Comparison of ENCODE assay signal across 14 cellular contexts in the genomic region with DNA sequence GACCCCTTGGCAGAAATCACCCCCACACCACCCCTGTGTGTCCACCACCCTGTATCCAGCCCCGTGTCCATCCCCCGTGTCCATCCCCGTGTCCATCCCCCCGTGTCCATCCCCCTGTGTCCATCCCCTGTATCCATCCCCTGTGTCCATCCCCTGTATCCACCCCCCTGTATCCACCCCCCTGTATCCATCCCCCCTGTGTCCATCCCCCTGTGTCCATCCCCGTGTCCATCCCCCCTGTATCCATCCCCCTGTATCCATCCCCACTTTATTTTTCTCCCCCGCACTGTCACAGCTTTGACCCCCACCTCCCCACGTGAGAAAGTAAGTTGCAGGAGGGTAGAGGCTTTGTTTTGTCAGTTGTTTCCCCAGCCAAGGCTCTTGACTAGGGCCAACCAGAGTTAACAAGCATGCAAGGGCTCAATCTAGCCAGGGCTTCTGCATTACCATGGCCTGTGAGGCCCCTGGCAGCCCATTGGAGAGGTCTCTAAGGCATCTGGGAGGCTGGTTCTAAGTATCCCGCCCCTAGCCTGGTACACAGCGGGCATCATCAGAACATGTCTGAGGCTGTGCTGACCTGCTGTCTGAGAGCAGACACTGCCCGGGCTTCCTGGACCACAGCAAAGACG. TPM values are rescaled to one million over a fixed set of nuclear protein-coding genes. Genes with fewer than 3 reads are reported as not detected.
DNase-seq lines count a peak whose midpoint lies in the region; ATAC-seq and TF ChIP-seq lines count a peak whose summit lies in the region.
"Had no signal": no experiment of that assay in that cellular context is flagged by ENCODE, and none has a peak within 500 bp of the region (broad histone marks: within the 10 kb centered on the region; RNA-seq: fewer than 3 reads in every experiment).

No MANE protein-coding gene starts in this region.

- no peak overlapping the region for H3K27ac ChIP-seq in RWPE1
- no peak overlapping the region for H3K27ac ChIP-seq in foreskin keratinocyte
- H3K27ac ChIP-seq: KMS-11, uterus had no signal

- peaks cover 2% of the 10 kb centered on the region for H3K27me3 Mint-ChIP-seq in nephron progenitor cell (ENCODE audit: low read depth, poor library complexity)

- no peaks in the 10 kb centered on the region for H3K27me3 ChIP-seq in foreskin keratinocyte
- H3K27me3 ChIP-seq: uterus had no signal

- POLR2A ChIA-PET in RWPE1 (lab: Yijun Ruan, JAX; ENCODE audit: low non-redundant PET): no interaction called here

- TF ChIP-seq CTCF in GM12865 (IDR thresholded peaks at IDR 0.05; ENCODE audit: insufficient read depth, low read depth, low read length, missing control alignments) (no peak), RWPE1 (conservative IDR thresholded peaks at IDR 0.05; ENCODE audit: low read depth) (no peak), foreskin keratinocyte (conservative IDR thresholded peaks at IDR 0.05) (no peak), nephron progenitor cell (IDR thresholded peaks at IDR 0.05) (no peak)

- H3K36me3 Mint-ChIP-seq in nephron progenitor cell (ENCODE audit: low read depth): no peaks in the 10 kb centered on the region

- no peak overlapping the region for H3K4me3 ChIP-seq in GM12865 (ENCODE audit: low read depth, low read length)
- H3K4me3 ChIP-seq: uterus had no signal

- in situ Hi-C loops in ACHN (cut with HindIII; ENCODE audit: low pct_ligation_motif_present, low pct_unique_long_range_greater_than_20kb, low sequenced_read_pairs): no loop called here

- no peak overlapping the region for H3K27ac Mint-ChIP-seq in nephron progenitor cell
- H3K27ac Mint-ChIP-seq: activated T-helper 2 cell treated with anti-CD3 and anti-CD28 coated beads, Interferon-gamma antibody, Interleukin-2, Interleukin-4, amounts not matched to agents 10 μg/mL and 5 μg/mL and 100 μg/mL, durations not matched to agents 14 hours and 24 hours and 36 hours; endodermal cell had no signal

- CTCF ChIA-PET in RWPE1 (lab: Yijun Ruan, JAX): no interaction called here

- no peak overlapping the region for H3K4me3 Mint-ChIP-seq in nephron progenitor cell
- H3K4me3 Mint-ChIP-seq: endodermal cell, neural crest cell had no signal

- H3K9me3 Mint-ChIP-seq in nephron progenitor cell: no peaks in the 10 kb centered on the region
- H3K9me3 Mint-ChIP-seq: activated T-helper 2 cell treated with anti-CD3 and anti-CD28 coated beads, Interferon-gamma antibody, Interleukin-2, Interleukin-4, amounts not matched to agents 10 μg/mL and 5 μg/mL and 100 μg/mL, durations not matched to agents 14 hours and 24 hours and 36 hours; neural crest cell had no signal

- peak; percentile 68 for ATAC-seq in foreskin keratinocyte

- peak; percentile 85 for DNase-seq in AG20443 (ENCODE audit: low spot score)
- peak; percentile 51 for DNase-seq in GM12865 (ENCODE audit: low read depth)
- DNase-seq in RWPE1 (ENCODE audit: low spot score): peak; percentile 78
- peak in 1 of 2 donors; percentile 37 for DNase-seq in foreskin keratinocyte
- DNase-seq in activated T-cell treated with anti-CD3 and anti-CD28 coated beads, Interleukin-2, amount 50 U/mL, for 1 hour: no peak
- DNase-seq in nephron progenitor cell: no peak
- no peak for DNase-seq in activated CD8-positive, alpha-beta memory T cell treated with anti-CD3 and anti-CD28 coated beads, Interleukin-2, amount 50 U/mL, for 48 hours
- DNase-seq in ACHN: no peak
- DNase-seq: endodermal cell; stimulated activated CD4-positive, alpha-beta T cell treated with anti-CD3 and anti-CD28 coated beads, Interleukin-4, amount 100 ng/mL, for 1 hour; uterus had no signal

- peaks cover 55% of the 10 kb centered on the region for H3K4me1 Mint-ChIP-seq in nephron progenitor cell

- no peaks in the 10 kb centered on the region for H3K4me1 ChIP-seq in foreskin keratinocyte
- H3K4me1 ChIP-seq: uterus had no signal

RNA-seq across cellular contexts. Expression of gene SIRPA, which starts 18.1 kb away (rescaled TPM):
- 26.8 and 35.1 TPM in 2 replicates for total RNA-seq in foreskin keratinocyte
- polyA plus RNA-seq in foreskin keratinocyte: 24.1 and 28.7 TPM in 2 replicates
- total RNA-seq: activated T-helper 2 cell treated with anti-CD3 and anti-CD28 coated beads, Interferon-gamma antibody, Interleukin-2, Interleukin-4, amounts not matched to agents 10 μg/mL and 5 μg/mL and 100 μg/mL, durations not matched to agents 14 hours and 24 hours and 36 hours had no signal

Comparison
In these comparisons a context has a peak if more than half of its experiments do, and no peak if none do; other contexts are left out.
1. DNase-seq: peak in AG20443 (single experiment), GM12865 (single experiment) and RWPE1 (single experiment); none in activated T-cell treated with anti-CD3 and anti-CD28 coated beads, Interleukin-2, amount 50 U/mL, for 1 hour (single experiment), nephron progenitor cell (single experiment), activated CD8-positive, alpha-beta memory T cell treated with anti-CD3 and anti-CD28 coated beads, Interleukin-2, amount 50 U/mL, for 48 hours (single experiment) and ACHN (single experiment).